30 cellular contexts compared by ENCODE assay signal in genomic region chr18:75779450-75779849, GRCh38.
"Had no signal": no experiment of that assay in that cellular context is flagged by ENCODE, and none has a peak within 500 bp of the region (broad histone marks: within the 10 kb centered on the region; RNA-seq: fewer than 3 reads in every experiment).

No MANE protein-coding gene starts in this region.

- H3K4me1 ChIP-seq: adrenal gland, ascending aorta, breast epithelium, colonic mucosa, gastroesophageal sphincter, heart right ventricle had no signal

- H3K36me3 ChIP-seq: adrenal gland, ascending aorta, breast epithelium, cardiac muscle cell, colonic mucosa, esophagus squamous epithelium, gastroesophageal sphincter, heart right ventricle had no signal

- H3K9me3 ChIP-seq: adrenal gland, ascending aorta, breast epithelium, colonic mucosa, esophagus squamous epithelium, gastroesophageal sphincter, heart right ventricle had no signal

- H3K27ac ChIP-seq: adrenal gland, ascending aorta, breast epithelium, cardiac muscle cell, colonic mucosa, epithelial cell of prostate, esophagus squamous epithelium, gastroesophageal sphincter, heart right ventricle had no signal

- H3K27me3 ChIP-seq: adrenal gland, ascending aorta, breast epithelium, colonic mucosa, gastroesophageal sphincter had no signal

- H3K4me3 ChIP-seq: adrenal gland, ascending aorta, breast epithelium, cardiac muscle cell, colonic mucosa, esophagus squamous epithelium, gastroesophageal sphincter, heart right ventricle had no signal

- ATAC-seq: activated naive CD8-positive, alpha-beta T cell treated with anti-CD3 and anti-CD28 coated beads, Interleukin-2, amount 50 U/mL, for 24 hours; activated T-helper 17 cell treated with anti-CD3 and anti-CD28 coated beads, Interleukin-2, amount 50 U/mL, for 72 hours; gastroesophageal sphincter; heart right ventricle; T-helper 17 cell; WTC11 had no signal

- DNase-seq: activated CD4-positive, alpha-beta memory T cell treated with anti-CD3 and anti-CD28 coated beads, Interleukin-2, amount 10 ng/mL, durations not matched to agents 7 days and 5 days; activated CD4-positive, alpha-beta T cell treated with anti-CD3 and anti-CD28 coated beads for 1 hour; activated CD4-positive, alpha-beta T cell treated with anti-CD3 and anti-CD28 coated beads for 4 hours; activated CD4-positive, alpha-beta T cell treated with anti-CD3 and anti-CD28 coated beads, Interleukin-2, amount 10 ng/mL, durations not matched to agents 7 days and 5 days; activated CD4-positive, alpha-beta T cell treated with anti-CD3 and anti-CD28 coated beads, Interleukin-2, amount 50 U/mL, for 4 hours; activated CD8-positive, alpha-beta memory T cell treated with anti-CD3 and anti-CD28 coated beads, Interleukin-2, amount 50 U/mL, for 48 hours; activated effector memory CD4-positive, alpha-beta T cell treated with Interleukin-2 at 50 U/mL for 16 hours; activated naive CD4-positive, alpha-beta T cell treated with anti-CD3 and anti-CD28 coated beads for 36 hours; activated naive CD8-positive, alpha-beta T cell treated with anti-CD3 and anti-CD28 coated beads for 36 hours; activated naive CD8-positive, alpha-beta T cell treated with anti-CD3 and anti-CD28 coated beads, Interleukin-2, amount 50 U/mL, for 24 hours; activated T-cell treated with anti-CD3 and anti-CD28 coated beads for 4 hours; activated T-cell treated with anti-CD3 and anti-CD28 coated beads, Interleukin-2, amount 50 U/mL, for 4 hours; adrenal gland; central memory CD4-positive, alpha-beta T cell; cerebellar nuclear complex; colonic mucosa; effector CD8-positive, alpha-beta T cell; esophagus squamous epithelium; foreskin melanocyte; heart right ventricle; T-helper 1 cell; T-helper 17 cell; T1000 had no signal
